In genomic region chr3:45874677-45875346, GRCh38 we compare ENCODE assay signal across 1 cellular context.
TF ChIP-seq lines count a peak whose summit lies in the region.

No MANE protein-coding gene starts in this region.

TF ChIP-seq in K562, 482 proteins besides CTCF, POLR2A, EP300 and RAD21 (continued from another document):
- TF ChIP-seq ZNF592 (IDR thresholded peaks at IDR 0.05) (0 out of 2 replicates have a peak, but pooled peaks have one; percentile 16), DPF2 (IDR thresholded peaks at IDR 0.05) (peak; percentile 40; the same call in 1 of the 2 replicates), ZFX (CRISPR knock-in tag; IDR thresholded peaks at IDR 0.05) (peak; percentile 51), BHLHE40 (IDR thresholded peaks at IDR 0.05; ENCODE audit: low read length) (peak; percentile 76; the same call in 1 of the 2 replicates), MYC (IDR thresholded peaks at IDR 0.05; ENCODE audit: low read depth, low read length) (0 out of 2 replicates have a peak, but pooled peaks have one; percentile 42), MYC (CRISPR knock-in tag; IDR thresholded peaks at IDR 0.05; ENCODE audit: borderline replicate concordance, low read depth) (no peak), GATA2 (CRISPR knock-in tag; IDR thresholded peaks at IDR 0.05) (peak; percentile 42; the same call in 1 of the 2 replicates), FOXA3 (CRISPR knock-in tag; conservative IDR thresholded peaks at IDR 0.05 in 1 of 2, IDR thresholded peaks at IDR 0.05 in 1 of 2) (peak in 1 of 2 experiments; percentile 81; a peak in 2 of 4 replicates), HDAC8 (tag; IDR thresholded peaks at IDR 0.05) (no peak), RCOR1 (IDR thresholded peaks at IDR 0.05; ENCODE audit: borderline replicate concordance in 1 of 2, low read depth in 2 of 2, low read length in 2 of 2) (peak in 1 of 2 experiments; percentile 62; a peak in 1 of 4 replicates), ARID1B (IDR thresholded peaks at IDR 0.05) (peak; percentile 70), RBM22 (IDR thresholded peaks at IDR 0.05; ENCODE audit: low read depth, low read length, poor library complexity, severe bottlenecking) (no peak), KLF6 (CRISPR knock-in tag; IDR thresholded peaks at IDR 0.05; ENCODE audit: borderline replicate concordance) (no peak), ATF1 (CRISPR knock-in tag; IDR thresholded peaks at IDR 0.05) (no peak), ATF1 (tag; IDR thresholded peaks at IDR 0.05) (0 out of 2 replicates have a peak, but pooled peaks have one; percentile 19), RBM25 (IDR thresholded peaks at IDR 0.05; ENCODE audit: low read depth, low read length, severe bottlenecking) (no peak), PHB (CRISPR knock-in tag; IDR thresholded peaks at IDR 0.05) (no peak), HDAC2 (IDR thresholded peaks at IDR 0.05) (0 out of 2 replicates have a peak, but pooled peaks have one; percentile 16), TCF3 (CRISPR knock-in tag; IDR thresholded peaks at IDR 0.05) (peak; percentile 57), NCOR1 (IDR thresholded peaks at IDR 0.05) (peak; percentile 47), PCBP1 (IDR thresholded peaks at IDR 0.05; ENCODE audit: low read depth, low read length, poor library complexity, severe bottlenecking) (no peak), CTBP1 (IDR thresholded peaks at IDR 0.05; ENCODE audit: borderline replicate concordance) (peak; percentile 76; the same call in 1 of the 2 replicates), FOXP1 (CRISPR knock-in tag; IDR thresholded peaks at IDR 0.05) (no peak), LEF1 (IDR thresholded peaks at IDR 0.05) (0 out of 2 replicates have a peak, but pooled peaks have one; percentile 19)
- TF ChIP-seq, protein P1, sequence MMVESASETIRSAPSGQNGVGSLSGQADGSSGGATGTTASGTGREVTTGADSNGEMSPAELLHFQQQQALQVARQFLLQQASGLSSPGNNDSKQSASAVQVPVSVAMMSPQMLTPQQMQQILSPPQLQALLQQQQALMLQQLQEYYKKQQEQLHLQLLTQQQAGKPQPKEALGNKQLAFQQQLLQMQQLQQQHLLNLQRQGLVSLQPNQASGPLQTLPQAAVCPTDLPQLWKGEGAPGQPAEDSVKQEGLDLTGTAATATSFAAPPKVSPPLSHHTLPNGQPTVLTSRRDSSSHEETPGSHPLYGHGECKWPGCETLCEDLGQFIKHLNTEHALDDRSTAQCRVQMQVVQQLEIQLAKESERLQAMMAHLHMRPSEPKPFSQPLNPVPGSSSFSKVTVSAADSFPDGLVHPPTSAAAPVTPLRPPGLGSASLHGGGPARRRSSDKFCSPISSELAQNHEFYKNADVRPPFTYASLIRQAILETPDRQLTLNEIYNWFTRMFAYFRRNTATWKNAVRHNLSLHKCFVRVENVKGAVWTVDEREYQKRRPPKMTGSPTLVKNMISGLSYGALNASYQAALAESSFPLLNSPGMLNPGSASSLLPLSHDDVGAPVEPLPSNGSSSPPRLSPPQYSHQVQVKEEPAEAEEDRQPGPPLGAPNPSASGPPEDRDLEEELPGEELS (CRISPR knock-in tag; IDR thresholded peaks at IDR 0.05; ENCODE audit: borderline replicate concordance), result no peak
- TF ChIP-seq, protein P2, sequence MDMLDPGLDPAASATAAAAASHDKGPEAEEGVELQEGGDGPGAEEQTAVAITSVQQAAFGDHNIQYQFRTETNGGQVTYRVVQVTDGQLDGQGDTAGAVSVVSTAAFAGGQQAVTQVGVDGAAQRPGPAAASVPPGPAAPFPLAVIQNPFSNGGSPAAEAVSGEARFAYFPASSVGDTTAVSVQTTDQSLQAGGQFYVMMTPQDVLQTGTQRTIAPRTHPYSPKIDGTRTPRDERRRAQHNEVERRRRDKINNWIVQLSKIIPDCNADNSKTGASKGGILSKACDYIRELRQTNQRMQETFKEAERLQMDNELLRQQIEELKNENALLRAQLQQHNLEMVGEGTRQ (CRISPR knock-in tag; IDR thresholded peaks at IDR 0.05), result peak; percentile 47; the same call in 1 of the 2 replicates
